ENCODE assay signal across 8 cellular contexts in the genomic region with DNA sequence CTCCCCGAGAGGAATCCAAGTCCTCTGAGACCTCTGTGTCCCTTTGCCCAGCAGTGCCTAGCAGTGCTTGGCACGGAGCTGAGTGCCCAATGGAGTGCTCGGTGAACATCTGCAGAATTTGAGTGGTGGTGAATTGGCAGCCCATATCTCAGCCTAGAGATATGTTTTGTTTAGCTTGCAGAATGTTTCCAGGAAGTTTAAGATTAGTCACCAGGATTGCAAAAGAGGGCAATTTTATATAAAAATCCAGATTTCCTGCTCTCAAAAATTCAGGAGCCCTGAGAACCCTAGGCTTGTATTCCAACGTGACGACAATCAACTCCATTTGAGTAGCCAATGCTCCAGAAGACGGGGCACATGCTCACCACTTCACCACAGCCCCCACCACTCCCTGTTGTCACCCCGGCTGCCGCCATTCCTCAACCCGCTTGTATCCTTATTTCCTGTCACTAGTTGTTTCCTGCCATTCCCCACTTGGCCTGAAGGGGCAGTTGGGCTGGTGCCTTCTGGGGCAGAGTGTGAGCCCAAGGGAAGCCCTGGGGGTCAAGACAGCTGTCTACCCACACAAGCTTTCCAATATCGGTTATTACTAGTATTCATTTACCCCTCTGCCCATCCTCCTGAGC.
DNase-seq lines count a peak whose midpoint lies in the region; ATAC-seq and TF ChIP-seq lines count a peak whose summit lies in the region.

No MANE protein-coding gene starts in this region.

- no peaks in the 10 kb centered on the region for H3K79me2 ChIP-seq in Karpas-422 (ENCODE audit: low read length)

- no peaks in the 10 kb centered on the region for H3K9me2 ChIP-seq in Karpas-422 (replicated peaks; ENCODE audit: insufficient read depth, low read length)

- ATAC-seq in GM18861 (IDR thresholded peaks at IDR 0.05; ENCODE audit: unreplicated experiment): no peak
- no peak for ATAC-seq in GM21423 (IDR thresholded peaks at IDR 0.05; ENCODE audit: unreplicated experiment)

- H3K4me3 ChIP-seq in Karpas-422 (ENCODE audit: low read length) (no peak overlapping the region), choroid plexus epithelial cell (ENCODE audit: low read depth, low read length) (no peak overlapping the region)

- H3K4me2 ChIP-seq in Karpas-422 (ENCODE audit: low read depth, low read length, poor library complexity, severe bottlenecking): no peak overlapping the region

- DNase-seq in ELR (ENCODE audit: low read depth): peak; percentile 47
- peak; percentile 59 for DNase-seq in Karpas-422
- DNase-seq in choroid plexus epithelial cell (ENCODE audit: low read depth): peak; percentile 70
- DNase-seq in mucosa of gallbladder (ENCODE audit: low spot score): peak; percentile 9
- DNase-seq in DMS153 treated with DMSO at 0.1 percent for 48 hours (lab: John Stamatoyannopoulos, UW; ENCODE audit: unreplicated experiment): no peak
- DNase-seq in SIG-M5 treated with dmso at 0.1 percent for 504 hours (lab: John Stamatoyannopoulos, UW; ENCODE audit: unreplicated experiment): no peak

- H3K27ac ChIP-seq in Karpas-422 (ENCODE audit: low read length): no peak overlapping the region

- H2AFZ ChIP-seq in Karpas-422 (ENCODE audit: low read length): no peak overlapping the region

- peak; percentile 54 for TF ChIP-seq CTCF in choroid plexus epithelial cell (conservative IDR thresholded peaks at IDR 0.05; ENCODE audit: low read depth, low read length)

- H3K36me3 ChIP-seq in Karpas-422 (ENCODE audit: insufficient read depth, low read length): no peaks in the 10 kb centered on the region

- no peaks in the 10 kb centered on the region for H3K9me3 ChIP-seq in Karpas-422 (ENCODE audit: low read length)

- no peaks in the 10 kb centered on the region for H4K20me1 ChIP-seq in Karpas-422 (ENCODE audit: insufficient read depth, low read depth, low read length)

- H3K9ac ChIP-seq in Karpas-422 (ENCODE audit: low read length): no peak overlapping the region

- no peaks in the 10 kb centered on the region for H3K4me1 ChIP-seq in Karpas-422 (ENCODE audit: low read length)

- H3K27me3 ChIP-seq in Karpas-422 (ENCODE audit: low read length): no peaks in the 10 kb centered on the region

Comparison
In these comparisons a context has a peak if more than half of its experiments do, and no peak if none do; other contexts are left out.
1. DNase-seq: peak in ELR (single experiment), Karpas-422 (single experiment), choroid plexus epithelial cell (single experiment) and mucosa of gallbladder (single experiment); none in DMS153 treated with DMSO at 0.1 percent for 48 hours (single experiment) and SIG-M5 treated with dmso at 0.1 percent for 504 hours (single experiment).